ENCODE assay signal across 7 cellular contexts in the genomic region with DNA sequence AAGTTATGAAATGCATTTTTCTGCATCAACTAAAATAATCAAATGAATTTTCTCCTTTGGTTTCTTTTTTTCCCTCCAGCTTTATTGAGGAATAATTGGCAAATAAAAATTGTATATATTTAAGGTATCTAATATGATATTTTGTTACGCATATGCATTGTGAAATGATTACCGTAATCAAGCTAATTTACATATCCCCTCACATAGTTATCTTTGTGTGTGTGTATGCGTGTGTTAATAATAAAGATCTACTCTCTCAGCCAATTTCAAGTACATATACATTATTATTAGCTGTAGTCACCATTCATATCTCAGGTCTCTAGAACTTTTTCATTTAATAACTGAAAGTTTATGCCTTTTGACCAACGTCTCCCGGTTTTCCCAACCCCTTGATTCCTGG.
"Had no signal": no experiment of that assay in that cellular context is flagged by ENCODE, and none has a peak within 500 bp of the region (broad histone marks: within the 10 kb centered on the region; RNA-seq: fewer than 3 reads in every experiment).

No MANE protein-coding gene starts in this region.

- H3K4me2 ChIP-seq: KMS-11 had no signal

- H3K9ac ChIP-seq: KMS-11 had no signal

- FAIRE-seq: HepG2, HTR-8/SVneo had no signal

- ATAC-seq: HepG2 had no signal

- H3K27ac ChIP-seq: HL-60, KMS-11 had no signal

- DNase-seq: IMR-90, KBM-7, KG1 had no signal
